ENCODE assay signal across 16 cellular contexts in genomic region chr14:89139404-89140247, GRCh38.
DNase-seq lines count a peak whose midpoint lies in the region; ATAC-seq and TF ChIP-seq lines count a peak whose summit lies in the region.
"Had no signal": no experiment of that assay in that cellular context is flagged by ENCODE, and none has a peak within 500 bp of the region (broad histone marks: within the 10 kb centered on the region; RNA-seq: fewer than 3 reads in every experiment).

No MANE protein-coding gene starts in this region.

- H3K4me1 ChIP-seq in endodermal cell (ENCODE audit: control insufficient read depth, insufficient read depth, low read length): no peaks in the 10 kb centered on the region

- intact Hi-C loops in sciatic nerve (cut with DNase I): no loop called here

- H3K4me3 Mint-ChIP-seq in endodermal cell: no peak overlapping the region
- H3K4me3 Mint-ChIP-seq: neural crest cell; stimulated activated naive CD8-positive, alpha-beta T cell treated with anti-CD3 and anti-CD28 coated beads, Interleukin-15, amount 100 ng/mL, for 72 hours had no signal

- H3K27me3 ChIP-seq in endodermal cell (ENCODE audit: control insufficient read depth, insufficient read depth, low read length, poor library complexity, severe bottlenecking): no peaks in the 10 kb centered on the region
- H3K27me3 ChIP-seq: upper lobe of left lung had no signal

- no peaks in the 10 kb centered on the region for H3K36me3 ChIP-seq in endodermal cell (ENCODE audit: control insufficient read depth, insufficient read depth, low read length)
- H3K36me3 ChIP-seq: upper lobe of left lung had no signal

- no peak for TF ChIP-seq CTCF in endodermal cell (conservative IDR thresholded peaks at IDR 0.05)

- WGBS in endodermal cell (ENCODE audit: insufficient coverage in 1 of 2, insufficient read length in 1 of 2), 2 experiments: 52 to 67% methylated on average over 8 to 14 of the region's 14 CpGs

- peaks cover 7% of the 10 kb centered on the region for H3K9me3 Mint-ChIP-seq in endodermal cell

- no peak overlapping the region for H3K4me3 ChIP-seq in endodermal cell (ENCODE audit: low read length)
- H3K4me3 ChIP-seq: dorsolateral prefrontal cortex, upper lobe of left lung had no signal

- H3K9ac ChIP-seq in endodermal cell (ENCODE audit: extremely low read depth, low read length, poor library complexity, severe bottlenecking): no peak overlapping the region

- H3K36me3 Mint-ChIP-seq in endodermal cell (ENCODE audit: low read depth): no peaks in the 10 kb centered on the region

- DNase-seq in NCI-H1417 (lab: John Stamatoyannopoulos, UW) (peak in 2 of 3 experiments; percentile 41 to 97), NCI-H1417 treated with DMSO at 0.1 percent for 48 hours (lab: John Stamatoyannopoulos, UW) (no peak), NCI-H2107 (lab: John Stamatoyannopoulos, UW) (peak; percentile 52), endodermal cell (peak; percentile 74), sciatic nerve (ENCODE audit: low spot score) (no peak)
- no peak for DNase-seq in activated T-cell treated with anti-CD3 and anti-CD28 coated beads, Interleukin-2, amount 50 U/mL, for 48 hours
- DNase-seq in activated effector memory CD4-positive, alpha-beta T cell treated with Interleukin-2 at 50 U/mL for 16 hours: no peak
- DNase-seq: activated CD8-positive, alpha-beta memory T cell treated with anti-CD3 and anti-CD28 coated beads for 24 hours; dorsolateral prefrontal cortex; NCI-H446; SHP77 treated with DMSO at 0.1 percent for 48 hours; stimulated activated naive CD8-positive, alpha-beta T cell treated with anti-CD3 and anti-CD28 coated beads, Interleukin-15, amount 100 ng/mL, for 72 hours had no signal

- ATAC-seq in sciatic nerve: peak; percentile 87
- no peak for ATAC-seq in HG02852 (IDR thresholded peaks at IDR 0.05; ENCODE audit: unreplicated experiment)
- ATAC-seq: stimulated activated naive CD8-positive, alpha-beta T cell treated with anti-CD3 and anti-CD28 coated beads, Interleukin-15, amount 100 ng/mL, for 72 hours had no signal

- H3K27ac Mint-ChIP-seq in endodermal cell: peak overlapping the region; percentile 1

- peaks cover 17% of the 10 kb centered on the region for H3K4me1 Mint-ChIP-seq in endodermal cell

- no peaks in the 10 kb centered on the region for H3K9me3 ChIP-seq in endodermal cell (ENCODE audit: control insufficient read depth, low read length)

- no peak overlapping the region for H3K27ac ChIP-seq in endodermal cell (ENCODE audit: low read depth, low read length)
- H3K27ac ChIP-seq: C4-2B, dorsolateral prefrontal cortex, upper lobe of left lung had no signal

- peaks cover 6% of the 10 kb centered on the region for H3K27me3 Mint-ChIP-seq in endodermal cell (ENCODE audit: insufficient read depth)
- H3K27me3 Mint-ChIP-seq: stimulated activated naive CD8-positive, alpha-beta T cell treated with anti-CD3 and anti-CD28 coated beads, Interleukin-15, amount 100 ng/mL, for 72 hours had no signal

Comparison
In these comparisons a context has a peak if more than half of its experiments do, and no peak if none do; other contexts are left out.
1. DNase-seq: peak in NCI-H1417 (2 of 3), NCI-H2107 (single experiment) and endodermal cell (single experiment); none in NCI-H1417 treated with DMSO at 0.1 percent for 48 hours (single experiment), sciatic nerve (single experiment), activated T-cell treated with anti-CD3 and anti-CD28 coated beads, Interleukin-2, amount 50 U/mL, for 48 hours (0 of 2) and activated effector memory CD4-positive, alpha-beta T cell treated with Interleukin-2 at 50 U/mL for 16 hours (single experiment).